Comparison of ENCODE assay signal across 17 cellular contexts in the genomic region with DNA sequence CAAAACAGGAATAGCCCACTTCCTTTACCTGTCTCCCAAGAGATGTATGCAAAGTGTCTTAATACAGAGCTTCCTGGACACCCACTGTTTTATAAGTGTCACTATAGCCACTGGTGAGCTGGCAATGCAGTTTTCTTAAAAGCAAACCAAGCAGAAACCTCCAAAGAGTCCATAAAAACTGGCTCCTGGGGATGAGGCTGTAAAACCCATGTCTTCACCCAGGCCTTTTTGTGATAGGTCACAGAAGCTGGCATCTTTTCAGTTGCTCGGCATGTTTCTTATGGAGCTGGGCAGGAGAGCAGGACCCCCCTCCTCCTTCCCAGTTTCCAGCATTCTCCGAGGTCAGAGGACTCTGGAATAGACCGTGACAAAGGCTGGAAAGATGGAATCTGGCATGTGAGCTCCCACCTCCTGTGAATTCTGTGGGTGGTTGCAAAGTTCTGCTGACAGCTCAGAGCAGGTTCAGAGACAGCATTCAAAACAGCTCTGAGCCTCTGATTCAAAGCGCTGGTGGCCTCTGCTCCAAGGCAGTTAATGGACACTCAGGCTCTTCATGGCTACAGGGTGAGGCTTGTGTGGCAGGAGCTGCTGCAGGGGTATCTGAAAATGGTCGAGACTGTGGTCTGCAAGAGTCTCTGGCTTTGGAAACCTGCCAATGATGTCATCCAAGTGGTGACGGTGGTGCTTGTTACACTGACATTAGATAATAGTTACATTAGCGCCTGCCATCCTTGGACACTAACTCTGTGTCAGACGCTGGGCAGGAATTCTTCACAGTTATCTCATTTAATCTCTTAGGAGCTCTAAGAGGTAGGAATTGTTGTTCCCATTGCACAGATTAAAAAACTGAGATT.
DNase-seq lines count a peak whose midpoint lies in the region; TF ChIP-seq lines count a peak whose summit lies in the region.
"Had no signal": no experiment of that assay in that cellular context is flagged by ENCODE, and none has a peak within 500 bp of the region (broad histone marks: within the 10 kb centered on the region; RNA-seq: fewer than 3 reads in every experiment).

No MANE protein-coding gene starts in this region.

- peaks cover 38% of the 10 kb centered on the region for H3K4me1 ChIP-seq in A673 (ENCODE audit: insufficient read depth, low read length, poor library complexity, severe bottlenecking)

- no peaks in the 10 kb centered on the region for H3K4me1 Mint-ChIP-seq in endothelial cell (ENCODE audit: unreplicated experiment)

- no TSS peak for BruUV-seq in A673 (replicated peaks; lab: Mats Ljungman, UMichigan)

- H3K27ac Mint-ChIP-seq in endothelial cell (ENCODE audit: unreplicated experiment): no peak overlapping the region
- H3K27ac Mint-ChIP-seq: progenitor cell of endocrine pancreas had no signal

- no peak overlapping the region for H3K4me3 ChIP-seq in A673 (ENCODE audit: low read depth, low read length, poor library complexity, severe bottlenecking)

- no peaks in the 10 kb centered on the region for H3K36me3 ChIP-seq in A673 (ENCODE audit: insufficient read depth, low read length, poor library complexity, severe bottlenecking)

- CTCF ChIA-PET in A673 (lab: Charles Lee): no interaction called here
- CTCF ChIA-PET in RWPE1 (lab: Yijun Ruan, JAX): no interaction called here

- POLR2A ChIA-PET in A673 (lab: Charles Lee; ENCODE audit: low non-redundant PET): no interaction called here
- POLR2A ChIA-PET in RWPE1 (lab: Yijun Ruan, JAX; ENCODE audit: low non-redundant PET): no interaction called here

- DNase-seq in A673 (ENCODE audit: low spot score): peak; percentile 89
- DNase-seq in ELF-1 (ENCODE audit: low read depth, low spot score): peak; percentile 8
- DNase-seq in left kidney (ENCODE audit: low read depth, low spot score): peak; percentile 37
- DNase-seq in NCI-H446 treated with DMSO at 0.1 percent for 48 hours (lab: John Stamatoyannopoulos, UW): no peak
- no peak for DNase-seq in NCI-H1092 (lab: John Stamatoyannopoulos, UW)
- no peak for DNase-seq in endothelial cell (ENCODE audit: low spot score)
- DNase-seq in RWPE1 (ENCODE audit: low spot score): no peak
- DNase-seq: activated CD4-positive, CD25-positive, alpha-beta regulatory T cell; activated effector memory CD4-positive, alpha-beta T cell treated with Interleukin-2 at 50 U/mL for 16 hours; AML-193; aorta; hippocampal formation; KBM-7; left colon; stimulated activated CD4-positive, alpha-beta T cell treated with anti-CD3 and anti-CD28 coated beads, Interleukin-15, amount 100 ng/mL, for 24 hours had no signal

- no peaks in the 10 kb centered on the region for H3K36me3 Mint-ChIP-seq in endothelial cell (ENCODE audit: low read depth, unreplicated experiment)

- H3K27ac ChIP-seq in A673 (ENCODE audit: low read depth, low read length, poor library complexity, severe bottlenecking): no peak overlapping the region
- peak overlapping the region; percentile 84 for H3K27ac ChIP-seq in VCaP
- H3K27ac ChIP-seq in RWPE1: no peak overlapping the region

- no peak overlapping the region for H3K4me3 Mint-ChIP-seq in endothelial cell (ENCODE audit: unreplicated experiment)

- no peaks in the 10 kb centered on the region for H3K9me3 Mint-ChIP-seq in endothelial cell (ENCODE audit: unreplicated experiment)

- intact Hi-C loops in A673 (cut with micrococcal nuclease; ENCODE audit: unreplicated experiment): loop anchor here (5.0 kb wide), 1 partner anchor 354 kb away; no protein-coding TSS in a partner anchor

- no peak for TF ChIP-seq CTCF in A673 (conservative IDR thresholded peaks at IDR 0.05; ENCODE audit: low read depth, low read length)
- no peak for TF ChIP-seq CTCF in VCaP (conservative IDR thresholded peaks at IDR 0.05)
- no peak for TF ChIP-seq CTCF in endothelial cell (IDR thresholded peaks at IDR 0.05; ENCODE audit: unreplicated experiment)
- no peak for TF ChIP-seq CTCF in RWPE1 (conservative IDR thresholded peaks at IDR 0.05; ENCODE audit: low read depth)

- peaks cover 7% of the 10 kb centered on the region for H3K27me3 ChIP-seq in A673 (replicated peaks; ENCODE audit: insufficient read depth, low read depth, low read length, poor library complexity)

- H3K27me3 Mint-ChIP-seq in endothelial cell (ENCODE audit: unreplicated experiment): no peaks in the 10 kb centered on the region

- H3K9me3 ChIP-seq in A673 (ENCODE audit: low read depth, low read length, poor library complexity, severe bottlenecking): no peaks in the 10 kb centered on the region

Comparison
In these comparisons a context has a peak if more than half of its experiments do, and no peak if none do; other contexts are left out.
1. DNase-seq: peak in A673 (single experiment), ELF-1 (single experiment) and left kidney (single experiment); none in NCI-H446 treated with DMSO at 0.1 percent for 48 hours (single experiment), NCI-H1092 (single experiment), endothelial cell (single experiment) and RWPE1 (single experiment).